23 cellular contexts compared by ENCODE assay signal in genomic region chr10:59587083-59587755, GRCh38.
DNase-seq lines count a peak whose midpoint lies in the region; ATAC-seq lines count a peak whose summit lies in the region.
"Had no signal": no experiment of that assay in that cellular context is flagged by ENCODE, and none has a peak within 500 bp of the region (broad histone marks: within the 10 kb centered on the region; RNA-seq: fewer than 3 reads in every experiment).

No MANE protein-coding gene starts in this region.

- no peaks in the 10 kb centered on the region for H4K20me1 ChIP-seq in GM23248 (ENCODE audit: insufficient read depth)

- no peak for ATAC-seq in GM19351 (IDR thresholded peaks at IDR 0.05; ENCODE audit: unreplicated experiment)
- ATAC-seq: effector memory CD8-positive, alpha-beta T cell; naive thymus-derived CD4-positive, alpha-beta T cell; psoas muscle had no signal

- no peaks in the 10 kb centered on the region for H3K9me2 ChIP-seq in GM23248 (ENCODE audit: insufficient read depth)

- H3K9ac ChIP-seq in rectal smooth muscle tissue (ENCODE audit: low read length) (no peak overlapping the region), GM23248 (no peak overlapping the region)

- in situ Hi-C loops in GM23248 (cut with MboI) = loop anchor here (25.0 kb wide), 1 partner anchor 800 kb away; no protein-coding TSS in a partner anchor

- H3K36me3 ChIP-seq in rectal smooth muscle tissue (ENCODE audit: control insufficient read depth, insufficient read depth, low read length) (no peaks in the 10 kb centered on the region), GM23248 (ENCODE audit: low read depth) (no peaks in the 10 kb centered on the region)
- H3K36me3 ChIP-seq: thoracic aorta, WERI-Rb-1 had no signal

- no peak overlapping the region for H2AFZ ChIP-seq in GM23248

- H3K27ac ChIP-seq in epithelial cell of prostate = peak overlapping the region; percentile 73
- peak overlapping the region; percentile 56 for H3K27ac ChIP-seq in rectal smooth muscle tissue (ENCODE audit: low read depth, low read length)
- H3K27ac ChIP-seq in GM23248 = no peak overlapping the region
- H3K27ac ChIP-seq: psoas muscle, thoracic aorta, WERI-Rb-1 had no signal

- H3K79me2 ChIP-seq in GM23248 (ENCODE audit: insufficient read depth) = no peaks in the 10 kb centered on the region

- H3K4me2 ChIP-seq in GM23248 (ENCODE audit: unreplicated experiment) = no peak overlapping the region

- H3K27me3 ChIP-seq in rectal smooth muscle tissue (ENCODE audit: control insufficient read depth, insufficient read depth, low read length) (no peaks in the 10 kb centered on the region), GM23248 (replicated peaks; ENCODE audit: insufficient read depth) (no peaks in the 10 kb centered on the region)

- H3K4me3 ChIP-seq in rectal smooth muscle tissue (ENCODE audit: low read length) (no peak overlapping the region), GM23248 (no peak overlapping the region)
- H3K4me3 ChIP-seq: psoas muscle, thoracic aorta had no signal

- DNase-seq in LoVo (ENCODE audit: low spot score) (peak; percentile 41), RPMI8226 (peak; percentile 72), epithelial cell of prostate (ENCODE audit: low read depth, low spot score) (peak; percentile 90), OCI-M2 (lab: John Stamatoyannopoulos, UW; ENCODE audit: unreplicated experiment) (no peak), GM23248 (no peak)
- no peak for DNase-seq in central memory CD4-positive, alpha-beta T cell
- DNase-seq: activated CD4-positive, alpha-beta T cell treated with anti-CD3 and anti-CD28 coated beads for 48 hours; activated naive CD4-positive, alpha-beta T cell; activated T-cell treated with anti-CD3 and anti-CD28 coated beads, Interleukin-2, amount 50 U/mL, for 24 hours; CD4-positive, CD25-positive, alpha-beta regulatory T cell; effector memory CD8-positive, alpha-beta T cell; IMR-90; naive thymus-derived CD4-positive, alpha-beta T cell; NCI-H1092; NCI-H187 treated with DMSO at 0.1 percent for 48 hours; NCI-H82; psoas muscle; SHP77; stimulated activated naive CD4-positive, alpha-beta T cell treated with Interleukin-2 at 50 U/mL for 16 hours; WERI-Rb-1 had no signal

- H3F3A ChIP-seq in GM23248 (ENCODE audit: insufficient read depth) = no peaks in the 10 kb centered on the region

- WGBS in GM23248 (ENCODE audit: low coverage in 1 of 2, low lambda C conversion rate in 2 of 2, missing lambda C conversion rate in 2 of 2), 2 experiments = 77 to 83% methylated on average over 2 of the region's 2 CpGs

- no peaks in the 10 kb centered on the region for H3K9me3 ChIP-seq in GM23248 (ENCODE audit: low read depth)
- H3K9me3 ChIP-seq: psoas muscle, thoracic aorta had no signal

- peaks cover 10% of the 10 kb centered on the region for H3K4me1 ChIP-seq in rectal smooth muscle tissue (ENCODE audit: control insufficient read depth, insufficient read depth, low read length)
- H3K4me1 ChIP-seq in GM23248 (ENCODE audit: insufficient read depth) = no peaks in the 10 kb centered on the region
- H3K4me1 ChIP-seq: psoas muscle had no signal

Comparison
In these comparisons a context has a peak if more than half of its experiments do, and no peak if none do; other contexts are left out.
1. DNase-seq: peak in LoVo (single experiment), RPMI8226 (single experiment) and epithelial cell of prostate (single experiment); none in OCI-M2 (single experiment), GM23248 (single experiment) and central memory CD4-positive, alpha-beta T cell (single experiment).